Comparison of ENCODE assay signal across 12 cellular contexts in the genomic region with DNA sequence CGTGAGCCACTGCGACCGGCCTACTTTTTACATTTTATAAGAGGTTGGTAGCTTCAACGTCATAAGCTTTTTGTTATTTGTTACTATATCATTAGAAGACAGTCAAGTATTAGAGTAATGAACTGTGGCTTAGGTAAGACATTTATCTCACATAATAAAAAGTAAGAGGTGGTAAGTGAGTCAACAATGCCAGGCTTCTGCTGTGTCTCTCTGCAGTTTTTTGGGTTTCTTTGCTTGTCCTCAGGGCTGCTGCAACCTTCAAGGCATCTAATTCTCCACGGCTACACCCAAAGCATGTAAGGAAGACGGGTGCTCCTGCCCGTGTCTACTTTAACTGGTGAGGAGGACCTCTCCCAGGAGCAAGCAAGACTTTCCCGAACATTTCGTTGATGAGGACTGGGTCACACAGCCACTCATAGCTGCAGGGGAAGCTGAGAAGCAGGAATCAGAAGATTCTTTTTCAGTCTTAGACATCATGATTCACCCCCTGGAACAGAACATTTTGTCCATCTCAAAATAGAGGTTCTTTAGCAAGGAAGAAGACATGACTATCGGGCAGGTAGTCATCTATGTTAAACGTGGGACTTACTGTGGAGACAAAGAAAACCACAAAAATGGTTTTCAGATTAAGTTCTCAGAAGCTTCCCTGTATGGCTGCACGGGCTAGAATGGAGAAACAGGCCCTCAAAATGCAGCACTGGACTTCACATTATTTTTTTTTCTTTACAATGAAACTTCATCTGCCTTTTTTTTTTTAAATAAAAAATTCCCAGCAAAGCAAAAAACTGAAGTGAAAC. TPM values are rescaled to one million over a fixed set of nuclear protein-coding genes. Genes with fewer than 3 reads are reported as not detected.
A peak's percentile ranks its signal among the peaks of the same experiment; 100 is the strongest.
DNase-seq lines count a peak whose midpoint lies in the region; ATAC-seq and TF ChIP-seq lines count a peak whose summit lies in the region.
"Had no signal": no experiment of that assay in that cellular context is flagged by ENCODE, and none has a peak within 500 bp of the region (broad histone marks: within the 10 kb centered on the region; RNA-seq: fewer than 3 reads in every experiment).

No MANE protein-coding gene starts in this region.

- TF ChIP-seq CTCF in MCF 10A (IDR thresholded peaks at IDR 0.05; ENCODE audit: unreplicated experiment) (no peak), breast epithelium (IDR thresholded peaks at IDR 0.05) (no peak), OCI-LY7 (conservative IDR thresholded peaks at IDR 0.05; ENCODE audit: low read length) (no peak), chondrocyte (IDR thresholded peaks at IDR 0.05) (no peak)

- no peaks in the 10 kb centered on the region for H4K20me1 ChIP-seq in OCI-LY7 (ENCODE audit: insufficient read depth, low read length)

- peak overlapping the region; percentile 24 for H3K4me3 Mint-ChIP-seq in MCF 10A (ENCODE audit: unreplicated experiment)
- no peak overlapping the region for H3K4me3 Mint-ChIP-seq in chondrocyte (ENCODE audit: unreplicated experiment)
- peak overlapping the region; percentile 55 to 61 for H3K4me3 Mint-ChIP-seq in stimulated activated naive CD8-positive, alpha-beta T cell treated with anti-CD3 and anti-CD28 coated beads, Interleukin-15, amount 100 ng/mL, for 72 hours

- BruUV-seq in MCF 10A (replicated peaks; lab: Mats Ljungman, UMichigan) (no TSS peak), OCI-LY7 (replicated peaks; lab: Mats Ljungman, UMichigan) (no TSS peak)

- H3K9me3 Mint-ChIP-seq in MCF 10A (ENCODE audit: unreplicated experiment) (no peaks in the 10 kb centered on the region), chondrocyte (ENCODE audit: low read depth) (no peaks in the 10 kb centered on the region)
- H3K9me3 Mint-ChIP-seq in stimulated activated naive CD8-positive, alpha-beta T cell treated with anti-CD3 and anti-CD28 coated beads, Interleukin-15, amount 100 ng/mL, for 72 hours: peaks cover 0 to 4% of the 10 kb centered on the region in 2 donors

- H3K4me1 ChIP-seq in breast epithelium (no peaks in the 10 kb centered on the region), OCI-LY7 (ENCODE audit: insufficient read depth, low read length, poor library complexity, severe bottlenecking) (peaks cover 79% of the 10 kb centered on the region)
- H3K4me1 ChIP-seq: psoas muscle had no signal

- no peaks in the 10 kb centered on the region for H3K9me2 ChIP-seq in OCI-LY7 (ENCODE audit: insufficient read depth, low read length)

- DNase-seq in MCF 10A (ENCODE audit: unreplicated experiment): peak; percentile 81
- DNase-seq in breast epithelium (ENCODE audit: low spot score in 2 of 2): no peak
- peak; percentile 52 for DNase-seq in OCI-LY7 (ENCODE audit: low spot score)
- no peak for DNase-seq in chondrocyte (ENCODE audit: low spot score)
- no peak for DNase-seq in stimulated activated naive CD8-positive, alpha-beta T cell treated with anti-CD3 and anti-CD28 coated beads, Interleukin-15, amount 100 ng/mL, for 72 hours
- no peak for DNase-seq in iPS-NIHi11 (ENCODE audit: low spot score)
- no peak for DNase-seq in DMS53 treated with DMSO at 0.1 percent for 48 hours (lab: John Stamatoyannopoulos, UW; ENCODE audit: unreplicated experiment)
- DNase-seq: NCI-H187, psoas muscle had no signal

- H3K27ac ChIP-seq in breast epithelium (no peak overlapping the region), OCI-LY7 (ENCODE audit: low read depth, low read length, poor library complexity, severe bottlenecking) (peak overlapping the region; percentile 94)
- H3K27ac ChIP-seq: C4-2B, cardiac muscle cell, psoas muscle had no signal

- no peaks in the 10 kb centered on the region for H3K27me3 ChIP-seq in breast epithelium
- H3K27me3 ChIP-seq: cardiac muscle cell had no signal

- H3K79me2 ChIP-seq in OCI-LY7 (ENCODE audit: insufficient read depth, low read depth, low read length): peaks cover 10% of the 10 kb centered on the region; the same call in 1 of the 2 replicates

- CTCF ChIA-PET in MCF 10A (lab: Yijun Ruan, JAX): interaction anchor here (0.6 to 1.4 kb wide), 5 partner anchors 39 to 996 kb away, joined by 3 to 5 read pairs (median 4); no protein-coding TSS in a partner anchor
- CTCF ChIA-PET in OCI-LY7 (lab: Charles Lee; ENCODE audit: unreplicated experiment): interaction anchor here (1.0 to 1.4 kb wide), 2 partner anchors 10 to 12 kb away, joined by 3 read pairs; no protein-coding TSS in a partner anchor

- peak overlapping the region; percentile 81 for H3K27ac Mint-ChIP-seq in MCF 10A (ENCODE audit: low read depth, unreplicated experiment)
- peak overlapping the region; percentile 13 for H3K27ac Mint-ChIP-seq in chondrocyte (ENCODE audit: unreplicated experiment)
- H3K27ac Mint-ChIP-seq in stimulated activated naive CD8-positive, alpha-beta T cell treated with anti-CD3 and anti-CD28 coated beads, Interleukin-15, amount 100 ng/mL, for 72 hours: peak overlapping the region; percentile 15 to 34

- H3K36me3 Mint-ChIP-seq in MCF 10A (ENCODE audit: insufficient read depth, unreplicated experiment) (peaks cover 7% of the 10 kb centered on the region), chondrocyte (ENCODE audit: low read depth) (no peaks in the 10 kb centered on the region)

- H3K27me3 Mint-ChIP-seq in MCF 10A (ENCODE audit: insufficient read depth, unreplicated experiment) (no peaks in the 10 kb centered on the region), chondrocyte (ENCODE audit: low read depth) (no peaks in the 10 kb centered on the region)
- no peaks in the 10 kb centered on the region for H3K27me3 Mint-ChIP-seq in stimulated activated naive CD8-positive, alpha-beta T cell treated with anti-CD3 and anti-CD28 coated beads, Interleukin-15, amount 100 ng/mL, for 72 hours

- H3K4me2 ChIP-seq in OCI-LY7 (ENCODE audit: low read length): peak overlapping the region; percentile 87

- ATAC-seq in stimulated activated naive CD8-positive, alpha-beta T cell treated with anti-CD3 and anti-CD28 coated beads, Interleukin-15, amount 100 ng/mL, for 72 hours: peak; percentile 83
- no peak for ATAC-seq in GM19351 (IDR thresholded peaks at IDR 0.05; ENCODE audit: unreplicated experiment)
- ATAC-seq: psoas muscle had no signal

- no peak for TF ChIP-seq POLR2A in breast epithelium (IDR thresholded peaks at IDR 0.05)

- POLR2A ChIA-PET in MCF 10A (lab: Yijun Ruan, JAX) (interaction anchor here (0.6 to 4.3 kb wide), 15 partner anchors 12 to 133 kb away, joined by 3 to 27 read pairs (median 3); partner anchors contain the start of gene N4BP2), OCI-LY7 (lab: Charles Lee) (interaction anchor here (0.5 to 17.3 kb wide), 12 partner anchors 9 to 1010 kb away, joined by 3 to 212 read pairs (median 4); no protein-coding TSS in a partner anchor)

- intact Hi-C loops in MCF 10A (cut with micrococcal nuclease) (loop anchor here (5.0 kb wide), 1 partner anchor 73 kb away; no protein-coding TSS in a partner anchor), breast epithelium (cut with DNase I; ENCODE audit: low total_unique reads) (no loop called here), OCI-LY7 (cut with micrococcal nuclease; ENCODE audit: unreplicated experiment) (loop anchor here (2.0 kb wide), 1 partner anchor 125 kb away; no protein-coding TSS in a partner anchor)

- H3K4me3 ChIP-seq in breast epithelium (no peak overlapping the region), OCI-LY7 (ENCODE audit: low read depth, low read length, poor library complexity, severe bottlenecking) (peak overlapping the region; percentile 39)
- H3K4me3 ChIP-seq: cardiac muscle cell, psoas muscle had no signal

- H3K36me3 ChIP-seq in breast epithelium (no peaks in the 10 kb centered on the region), OCI-LY7 (ENCODE audit: insufficient read depth, low read length) (no peaks in the 10 kb centered on the region)
- H3K36me3 ChIP-seq: cardiac muscle cell had no signal

- H3K9me3 ChIP-seq in breast epithelium: no peaks in the 10 kb centered on the region
- no peaks in the 10 kb centered on the region for H3K9me3 ChIP-seq in OCI-LY7 (ENCODE audit: low read length)
- H3K9me3 ChIP-seq: psoas muscle had no signal

- H3K4me1 Mint-ChIP-seq in MCF 10A (ENCODE audit: insufficient read depth, unreplicated experiment): peaks cover 17% of the 10 kb centered on the region
- peaks cover 22% of the 10 kb centered on the region for H3K4me1 Mint-ChIP-seq in chondrocyte (ENCODE audit: low read depth)
- H3K4me1 Mint-ChIP-seq in stimulated activated naive CD8-positive, alpha-beta T cell treated with anti-CD3 and anti-CD28 coated beads, Interleukin-15, amount 100 ng/mL, for 72 hours: peaks cover 56% of the 10 kb centered on the region

- H2AFZ ChIP-seq in OCI-LY7 (ENCODE audit: low read length): peak overlapping the region; percentile 55

RNA-seq across cellular contexts. Expression of gene RHOH, which starts 13.0 kb away (rescaled TPM):
- not detected in 2 replicates for total RNA-seq in MCF 10A (2022)
- 10 to 100 TPM in 1 of 3 donors, 1 to 10 TPM in 2; 5.0 to 16.4 (median 9.7) TPM for total RNA-seq in breast epithelium
- 35.5 and 38.2 TPM in 2 replicates for total RNA-seq in OCI-LY7 (2014; rRNA removed; shearing (Covaris generic))
- total RNA-seq in OCI-LY7 (2022): 83.2 and 87.4 TPM in 2 replicates
- total RNA-seq in chondrocyte: not detected in 3 replicates
- total RNA-seq: cardiac muscle cell had no signal

Comparison
In these comparisons a context has a peak if more than half of its experiments do, and no peak if none do; other contexts are left out.
1. DNase-seq: peak in MCF 10A (single experiment) and OCI-LY7 (single experiment); none in breast epithelium (0 of 2), chondrocyte (single experiment), stimulated activated naive CD8-positive, alpha-beta T cell treated with anti-CD3 and anti-CD28 coated beads, Interleukin-15, amount 100 ng/mL, for 72 hours (0 of 2), iPS-NIHi11 (single experiment) and DMS53 treated with DMSO at 0.1 percent for 48 hours (single experiment).
2. H3K27ac Mint-ChIP-seq: peak in every context shown above with its lines; median percentile 81 in MCF 10A; 24 in stimulated activated naive CD8-positive, alpha-beta T cell treated with anti-CD3 and anti-CD28 coated beads, Interleukin-15, amount 100 ng/mL, for 72 hours; 13 in chondrocyte.